In the genomic region with DNA sequence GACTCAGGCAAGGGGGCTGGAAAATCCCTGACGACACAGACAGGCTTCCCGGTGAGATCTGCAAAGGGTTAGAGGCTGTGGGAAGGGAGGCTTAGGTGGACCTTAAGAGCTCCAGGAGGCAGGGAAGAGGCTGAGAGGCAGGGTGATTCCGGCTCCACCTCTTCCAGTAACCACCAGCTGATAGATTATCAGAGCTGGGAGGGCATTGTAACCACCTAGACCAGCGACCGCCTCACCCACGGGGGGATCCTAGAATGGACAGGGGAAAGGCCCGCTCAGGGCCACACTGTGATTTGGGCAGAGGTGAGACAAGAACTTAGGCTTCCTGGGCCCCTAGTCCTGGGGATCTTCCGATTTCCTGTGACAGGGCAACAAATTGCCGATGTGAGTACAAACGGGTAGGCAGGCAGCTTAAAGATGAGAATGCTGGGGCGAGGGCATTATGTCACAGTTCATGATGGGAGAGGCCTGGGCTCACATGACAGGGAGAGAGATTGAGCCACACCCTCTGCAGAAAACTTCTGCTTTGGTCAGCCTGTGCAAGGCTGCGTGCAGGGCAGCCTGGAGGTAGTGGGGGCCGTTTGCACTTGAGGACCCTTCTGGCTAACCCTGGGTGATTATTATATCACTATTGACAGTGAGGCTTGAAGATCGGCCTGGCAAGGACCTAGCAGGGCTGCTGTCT, we compare ENCODE assay signal across 16 cellular contexts. TPM values are rescaled to one million over a fixed set of nuclear protein-coding genes. Genes with fewer than 3 reads are reported as not detected.
DNase-seq lines count a peak whose midpoint lies in the region; ATAC-seq, FAIRE-seq and TF ChIP-seq lines count a peak whose summit lies in the region.
"Had no signal": no experiment of that assay in that cellular context is flagged by ENCODE, and none has a peak within 500 bp of the region (broad histone marks: within the 10 kb centered on the region; RNA-seq: fewer than 3 reads in every experiment).

No MANE protein-coding gene starts in this region.

- no peak for TF ChIP-seq RAD21 in HepG2 (CRISPR knock-in tag; IDR thresholded peaks at IDR 0.05)

- POLR2A ChIA-PET in HepG2 (lab: Yijun Ruan, JAX): no interaction called here

- no peak for FAIRE-seq in HepG2 (lab: Jason Lieb, UNC)

- ATAC-seq in right lobe of liver (peak; percentile 36 to 69 (median 58)), HepG2 (no peak), lung (ENCODE audit: insufficient read depth, low FRiP score) (peak; percentile 15)
- ATAC-seq in stimulated activated naive CD8-positive, alpha-beta T cell treated with anti-CD3 and anti-CD28 coated beads, Interleukin-15, Interleukin-2, amounts not matched to agents 100 U/mL and 50 U/mL, for 24 hours: no peak

- H3K9ac ChIP-seq in HepG2 (ENCODE audit: insufficient read depth, low read depth, low read length): no peak overlapping the region

- BruUV-seq in HepG2 (replicated peaks; lab: Mats Ljungman, UMichigan): no TSS peak

- DNase-seq in right lobe of liver: no peak
- no peak for DNase-seq in HepG2 (ENCODE audit: low spot score)
- peak; percentile 41 for DNase-seq in coronary artery (ENCODE audit: low spot score)
- peak; percentile 29 for DNase-seq in lung (ENCODE audit: low spot score)
- no peak for DNase-seq in foreskin fibroblast
- no peak for DNase-seq in osteocyte (ENCODE audit: extremely low spot score, unreplicated experiment)
- no peak for DNase-seq in activated naive CD4-positive, alpha-beta T cell treated with anti-CD3 and anti-CD28 coated beads, Interleukin-2, amount 10 ng/mL, durations not matched to agents 7 days and 5 days
- DNase-seq in stimulated activated naive CD8-positive, alpha-beta T cell treated with anti-CD3 and anti-CD28 coated beads, Interleukin-15, Interleukin-2, amounts not matched to agents 100 U/mL and 50 U/mL, for 24 hours: no peak
- DNase-seq: activated CD4-positive, alpha-beta T cell treated with anti-CD3 and anti-CD28 coated beads for 4 hours; activated naive CD8-positive, alpha-beta T cell treated with anti-CD3 and anti-CD28 coated beads, Interleukin-2, amount 10 ng/mL, durations not matched to agents 7 days and 5 days; H9; KBM-7; stimulated activated CD4-positive, alpha-beta T cell treated with anti-CD3 and anti-CD28 coated beads, Interleukin-2, amount 100 ng/mL, for 24 hours had no signal

- TF ChIP-seq POLR2A in right lobe of liver (IDR thresholded peaks at IDR 0.05) (no peak), HepG2 (IDR thresholded peaks at IDR 0.05; ENCODE audit: insufficient read depth in 1 of 2, low read depth in 2 of 2, low read length in 2 of 2) (no peak)

- no peaks in the 10 kb centered on the region for H3K27me3 ChIP-seq in right lobe of liver
- H3K27me3 ChIP-seq in HepG2 (ENCODE audit: control insufficient read depth in 1 of 2, insufficient read depth in 2 of 2, low read length in 2 of 2): peaks cover 9 to 55% of the 10 kb centered on the region in 2 experiments; a peak in 3 of 5 replicates
- H3K27me3 ChIP-seq in lung (ENCODE audit: control insufficient read depth, insufficient read depth): no peaks in the 10 kb centered on the region
- H3K27me3 ChIP-seq: cardiac muscle cell had no signal

- no peaks in the 10 kb centered on the region for H3K9me3 Mint-ChIP-seq in osteocyte (ENCODE audit: unreplicated experiment)
- no peaks in the 10 kb centered on the region for H3K9me3 Mint-ChIP-seq in activated naive CD4-positive, alpha-beta T cell treated with anti-CD3 and anti-CD28 coated beads, Interleukin-2, amount 10 ng/mL, durations not matched to agents 7 days and 5 days
- H3K9me3 Mint-ChIP-seq: activated naive CD8-positive, alpha-beta T cell treated with anti-CD3 and anti-CD28 coated beads, Interleukin-2, amount 10 ng/mL, durations not matched to agents 7 days and 5 days; H9 had no signal

- no peaks in the 10 kb centered on the region for H3K4me1 Mint-ChIP-seq in osteocyte (ENCODE audit: unreplicated experiment)
- no peaks in the 10 kb centered on the region for H3K4me1 Mint-ChIP-seq in activated naive CD4-positive, alpha-beta T cell treated with anti-CD3 and anti-CD28 coated beads, Interleukin-2, amount 10 ng/mL, durations not matched to agents 7 days and 5 days

- 72% methylated on average over 5 of the region's 14 CpGs for WGBS in right lobe of liver (ENCODE audit: insufficient coverage, low coverage, low lambda C conversion rate, missing lambda C conversion rate)
- WGBS in HepG2 (ENCODE audit: low lambda C conversion rate): 32% methylated on average over 11 of the region's 14 CpGs
- WGBS in lung, 2 donors: 73 to 83% methylated on average over 14 of the region's 14 CpGs

- H4K20me1 ChIP-seq in HepG2 (ENCODE audit: insufficient read depth, low read length): no peaks in the 10 kb centered on the region

- H3K27me3 Mint-ChIP-seq in osteocyte (ENCODE audit: unreplicated experiment): peaks cover 6% of the 10 kb centered on the region
- peaks cover 32% of the 10 kb centered on the region for H3K27me3 Mint-ChIP-seq in activated naive CD4-positive, alpha-beta T cell treated with anti-CD3 and anti-CD28 coated beads, Interleukin-2, amount 10 ng/mL, durations not matched to agents 7 days and 5 days

- no peak overlapping the region for H3K4me3 Mint-ChIP-seq in osteocyte (ENCODE audit: unreplicated experiment)
- no peak overlapping the region for H3K4me3 Mint-ChIP-seq in activated naive CD4-positive, alpha-beta T cell treated with anti-CD3 and anti-CD28 coated beads, Interleukin-2, amount 10 ng/mL, durations not matched to agents 7 days and 5 days
- H3K4me3 Mint-ChIP-seq: activated naive CD8-positive, alpha-beta T cell treated with anti-CD3 and anti-CD28 coated beads, Interleukin-2, amount 10 ng/mL, durations not matched to agents 7 days and 5 days; H9 had no signal

- in situ Hi-C loops in HepG2 (cut with HindIII; ENCODE audit: extremely low pct_ligation_motif_present, low pct_unique_long_range_greater_than_20kb): no loop called here

- no peaks in the 10 kb centered on the region for H3K79me2 ChIP-seq in HepG2 (ENCODE audit: insufficient read depth, low read length)

- H3K4me2 ChIP-seq in HepG2 (ENCODE audit: low read depth, low read length): no peak overlapping the region

- no peak overlapping the region for H3K27ac Mint-ChIP-seq in osteocyte (ENCODE audit: unreplicated experiment)
- no peak overlapping the region for H3K27ac Mint-ChIP-seq in activated naive CD4-positive, alpha-beta T cell treated with anti-CD3 and anti-CD28 coated beads, Interleukin-2, amount 10 ng/mL, durations not matched to agents 7 days and 5 days
- H3K27ac Mint-ChIP-seq: activated naive CD8-positive, alpha-beta T cell treated with anti-CD3 and anti-CD28 coated beads, Interleukin-2, amount 10 ng/mL, durations not matched to agents 7 days and 5 days had no signal

- CTCF ChIA-PET in HepG2 (lab: Yijun Ruan, JAX; ENCODE audit: low intra/inter-chr PET ratio, low total read pairs): no interaction called here
- CTCF ChIA-PET in activated naive CD4-positive, alpha-beta T cell treated with anti-CD3 and anti-CD28 coated beads, Interleukin-2, amount 10 ng/mL, durations not matched to agents 7 days and 5 days (lab: Charles Lee): no interaction called here

- H3K4me3 ChIP-seq in right lobe of liver (no peak overlapping the region), HepG2 (replicated peaks in 1 of 3; ENCODE audit: insufficient read depth in 1 of 3, low read depth in 2 of 3, low read length in 3 of 3) (no peak overlapping the region), coronary artery (no peak overlapping the region), lung (no peak overlapping the region), foreskin fibroblast (ENCODE audit: low read depth in 1 of 2, low read length in 2 of 2) (no peak overlapping the region)
- H3K4me3 ChIP-seq: cardiac muscle cell had no signal

- TF ChIP-seq EP300 in HepG2 (IDR thresholded peaks at IDR 0.05; ENCODE audit: low read depth in 2 of 2, low read length in 2 of 2) (no peak), HepG2 (CRISPR knock-in tag; IDR thresholded peaks at IDR 0.05; ENCODE audit: borderline replicate concordance) (no peak)

- no peaks in the 10 kb centered on the region for H3K36me3 Mint-ChIP-seq in osteocyte (ENCODE audit: unreplicated experiment)
- H3K36me3 Mint-ChIP-seq in activated naive CD4-positive, alpha-beta T cell treated with anti-CD3 and anti-CD28 coated beads, Interleukin-2, amount 10 ng/mL, durations not matched to agents 7 days and 5 days: no peaks in the 10 kb centered on the region
- H3K36me3 Mint-ChIP-seq: activated naive CD8-positive, alpha-beta T cell treated with anti-CD3 and anti-CD28 coated beads, Interleukin-2, amount 10 ng/mL, durations not matched to agents 7 days and 5 days had no signal

- H3K9me3 ChIP-seq in right lobe of liver (no peaks in the 10 kb centered on the region), HepG2 (ENCODE audit: low read length) (no peaks in the 10 kb centered on the region), lung (ENCODE audit: control insufficient read depth in 2 of 2, insufficient read depth in 1 of 2, low read length in 1 of 2) (no peaks in the 10 kb centered on the region)

- no peaks in the 10 kb centered on the region for H3K36me3 ChIP-seq in right lobe of liver
- no peaks in the 10 kb centered on the region for H3K36me3 ChIP-seq in HepG2 (replicated peaks in 1 of 2; ENCODE audit: control insufficient read depth in 1 of 2, insufficient read depth in 2 of 2, low read length in 2 of 2)
- H3K36me3 ChIP-seq in lung (ENCODE audit: control insufficient read depth in 2 of 2, insufficient read depth in 2 of 2, low read length in 2 of 2): no peaks in the 10 kb centered on the region
- H3K36me3 ChIP-seq: cardiac muscle cell had no signal

- H3K27ac ChIP-seq in right lobe of liver: no peak overlapping the region
- no peak overlapping the region for H3K27ac ChIP-seq in HepG2 (ENCODE audit: extremely low read length, insufficient read depth, low read length)
- H3K27ac ChIP-seq in coronary artery: no peak overlapping the region
- no peak overlapping the region for H3K27ac ChIP-seq in lung (ENCODE audit: low read depth in 1 of 2, low read length in 1 of 2)
- H3K27ac ChIP-seq: cardiac muscle cell had no signal

- H2AFZ ChIP-seq in HepG2 (ENCODE audit: low read length): no peak overlapping the region

- no peak for TF ChIP-seq CTCF in right lobe of liver (IDR thresholded peaks at IDR 0.05)
- TF ChIP-seq CTCF in HepG2 (CRISPR knock-in tag; IDR thresholded peaks at IDR 0.05): no peak
- TF ChIP-seq CTCF in coronary artery (IDR thresholded peaks at IDR 0.05): no peak
- no peak for TF ChIP-seq CTCF in lung (IDR thresholded peaks at IDR 0.05; ENCODE audit: control extremely low read depth, extremely low read depth)
- no peak for TF ChIP-seq CTCF in foreskin fibroblast (IDR thresholded peaks at IDR 0.05; ENCODE audit: low read depth, low read length)
- TF ChIP-seq CTCF in osteocyte (IDR thresholded peaks at IDR 0.05): no peak

- H3K4me1 ChIP-seq in right lobe of liver (no peaks in the 10 kb centered on the region), HepG2 (ENCODE audit: insufficient read depth, low read length) (no peaks in the 10 kb centered on the region; the same call in 1 of the 2 replicates), lung (ENCODE audit: control insufficient read depth in 2 of 2, insufficient read depth in 2 of 2, low read length in 2 of 2) (no peaks in the 10 kb centered on the region)

- intact Hi-C loops in right lobe of liver (cut with DNase I): no loop called here
- intact Hi-C loops in HepG2 (cut with micrococcal nuclease; ENCODE audit: unreplicated experiment): no loop called here

RNA-seq across cellular contexts. Expression of a gene that starts 5.3 kb away (rescaled TPM):
- not detected for total RNA-seq in right lobe of liver
- total RNA-seq in HepG2 (2016; rRNA removed; fragmentation: Illumina TruSeq; extraction: Trizol): not detected in 2 replicates
- total RNA-seq in HepG2 (2016; cell fraction: cytosol; rRNA removed; fragmentation: Illumina TruSeq; extraction: Trizol; ENCODE audit: low read depth): not detected in 2 replicates
- total RNA-seq in HepG2 (2016; cell fraction: insoluble cytoplasmic fraction; rRNA removed; fragmentation: Illumina TruSeq; extraction: Trizol): not detected in 2 replicates
- not detected in 2 replicates for total RNA-seq in HepG2 (2016; cell fraction: membrane; rRNA removed; fragmentation: Illumina TruSeq; extraction: Trizol)
- total RNA-seq in HepG2 (2016; cell fraction: nucleus; rRNA removed; fragmentation: Illumina TruSeq; extraction: Trizol): not detected in 2 replicates
- not detected in 2 replicates for polyA plus RNA-seq in HepG2 (2011; rRNA removed)
- polyA plus RNA-seq in HepG2 (2011; cell fraction: cytosol; rRNA removed): not detected in 2 replicates
- not detected in 2 replicates for polyA plus RNA-seq in HepG2 (2011; cell fraction: nucleus; rRNA removed)
- polyA plus RNA-seq in HepG2 (2012): not detected in 2 replicates
- polyA plus RNA-seq in HepG2 (2016; cell fraction: cytosol; fragmentation: Illumina TruSeq; extraction: Trizol; ENCODE audit: low read depth): not detected in 2 replicates
- not detected in 2 replicates for polyA plus RNA-seq in HepG2 (2016; cell fraction: insoluble cytoplasmic fraction; fragmentation: Illumina TruSeq; extraction: Trizol; ENCODE audit: low read depth)
- polyA plus RNA-seq in HepG2 (2016; cell fraction: membrane; fragmentation: Illumina TruSeq; extraction: Trizol; ENCODE audit: low read depth): not detected in 2 replicates
- polyA plus RNA-seq in HepG2 (2016; cell fraction: nucleus; fragmentation: Illumina TruSeq; extraction: Trizol; ENCODE audit: insufficient read depth, low read depth): not detected in 2 replicates
- polyA minus RNA-seq in HepG2 (2011; rRNA and poly(A)+ RNA removed; ENCODE audit: low replicate concordance): not detected in 2 replicates
- not detected in 2 replicates for polyA minus RNA-seq in HepG2 (2011; cell fraction: cytosol; rRNA and poly(A)+ RNA removed)
- not detected in 2 replicates for polyA minus RNA-seq in HepG2 (2011; cell fraction: nucleus; rRNA and poly(A)+ RNA removed)
- total RNA-seq in lung: not detected
- not detected for polyA plus RNA-seq in lung
- not detected in 2 replicates for total RNA-seq in osteocyte
- total RNA-seq: activated naive CD8-positive, alpha-beta T cell treated with anti-CD3 and anti-CD28 coated beads, Interleukin-2, amount 10 ng/mL, durations not matched to agents 7 days and 5 days; cardiac muscle cell; H9; T-helper 1 cell treated with Interleukin-12 subunit alpha and Interleukin-12 subunit beta and Interleukin-4 antibody, amounts not matched to agents 30 ng/mL and 1 ng/mL, for 36 hours; urinary bladder had no signal
- polyA plus RNA-seq: cardiac muscle cell, urinary bladder had no signal

RNA-seq across cellular contexts. Expression of a gene that starts 35.9 kb away (rescaled TPM):
- total RNA-seq in right lobe of liver (10 to 100 TPM; 33.2 to 50.1 (median 38.0) TPM), HepG2 (2016; rRNA removed; fragmentation: Illumina TruSeq; extraction: Trizol) (19.0 and 25.0 TPM in 2 replicates), lung (10 to 100 TPM; 45.7 to 57.4 TPM), osteocyte (58.1 and 60.3 TPM in 2 replicates)
- total RNA-seq in HepG2 (2016; cell fraction: cytosol; rRNA removed; fragmentation: Illumina TruSeq; extraction: Trizol; ENCODE audit: low read depth): 12.3 and 14.8 TPM in 2 replicates
- total RNA-seq in HepG2 (2016; cell fraction: insoluble cytoplasmic fraction; rRNA removed; fragmentation: Illumina TruSeq; extraction: Trizol): 14.5 and 23.0 TPM in 2 replicates
- total RNA-seq in HepG2 (2016; cell fraction: membrane; rRNA removed; fragmentation: Illumina TruSeq; extraction: Trizol): 15.7 and 16.0 TPM in 2 replicates
- 26.9 and 32.2 TPM in 2 replicates for total RNA-seq in HepG2 (2016; cell fraction: nucleus; rRNA removed; fragmentation: Illumina TruSeq; extraction: Trizol)
- polyA plus RNA-seq in HepG2 (2011; rRNA removed) (15.7 and 17.6 TPM in 2 replicates), lung (10 to 100 TPM in 1 of 2 donors, 1 to 10 TPM in 1; 8.3 to 15.9 TPM)
- 9.8 and 13.8 TPM in 2 replicates for polyA plus RNA-seq in HepG2 (2011; cell fraction: cytosol; rRNA removed)
- polyA plus RNA-seq in HepG2 (2011; cell fraction: nucleus; rRNA removed): 13.8 and 17.5 TPM in 2 replicates
- 11.1 and 12.6 TPM in 2 replicates for polyA plus RNA-seq in HepG2 (2012)
- 2.8 and 3.4 TPM in 2 replicates for polyA plus RNA-seq in HepG2 (2016; cell fraction: cytosol; fragmentation: Illumina TruSeq; extraction: Trizol; ENCODE audit: low read depth)
- 10.4 TPM in 2 replicates for polyA plus RNA-seq in HepG2 (2016; cell fraction: insoluble cytoplasmic fraction; fragmentation: Illumina TruSeq; extraction: Trizol; ENCODE audit: low read depth)
- 5.2 and 6.0 TPM in 2 replicates for polyA plus RNA-seq in HepG2 (2016; cell fraction: membrane; fragmentation: Illumina TruSeq; extraction: Trizol; ENCODE audit: low read depth)
- polyA plus RNA-seq in HepG2 (2016; cell fraction: nucleus; fragmentation: Illumina TruSeq; extraction: Trizol; ENCODE audit: insufficient read depth, low read depth): 32.2 and 33.8 TPM in 2 replicates
- polyA minus RNA-seq in HepG2 (2011; rRNA and poly(A)+ RNA removed; ENCODE audit: low replicate concordance): 32.9 and 47.1 TPM in 2 replicates
- 17.3 and 21.5 TPM in 2 replicates for polyA minus RNA-seq in HepG2 (2011; cell fraction: cytosol; rRNA and poly(A)+ RNA removed)
- 37.6 and 39.2 TPM in 2 replicates for polyA minus RNA-seq in HepG2 (2011; cell fraction: nucleus; rRNA and poly(A)+ RNA removed)

Comparison
In these comparisons a context has a peak if more than half of its experiments do, and no peak if none do; other contexts are left out.
1. ATAC-seq: peak in right lobe of liver (4 of 4) and lung (single experiment); none in HepG2 (single experiment) and stimulated activated naive CD8-positive, alpha-beta T cell treated with anti-CD3 and anti-CD28 coated beads, Interleukin-15, Interleukin-2, amounts not matched to agents 100 U/mL and 50 U/mL, for 24 hours (single experiment).
2. DNase-seq: peak in coronary artery (single experiment) and lung (single experiment); none in right lobe of liver (0 of 3), HepG2 (single experiment), foreskin fibroblast (0 of 2), osteocyte (single experiment), activated naive CD4-positive, alpha-beta T cell treated with anti-CD3 and anti-CD28 coated beads, Interleukin-2, amount 10 ng/mL, durations not matched to agents 7 days and 5 days (single experiment) and stimulated activated naive CD8-positive, alpha-beta T cell treated with anti-CD3 and anti-CD28 coated beads, Interleukin-15, Interleukin-2, amounts not matched to agents 100 U/mL and 50 U/mL, for 24 hours (single experiment).